In the genomic region with DNA sequence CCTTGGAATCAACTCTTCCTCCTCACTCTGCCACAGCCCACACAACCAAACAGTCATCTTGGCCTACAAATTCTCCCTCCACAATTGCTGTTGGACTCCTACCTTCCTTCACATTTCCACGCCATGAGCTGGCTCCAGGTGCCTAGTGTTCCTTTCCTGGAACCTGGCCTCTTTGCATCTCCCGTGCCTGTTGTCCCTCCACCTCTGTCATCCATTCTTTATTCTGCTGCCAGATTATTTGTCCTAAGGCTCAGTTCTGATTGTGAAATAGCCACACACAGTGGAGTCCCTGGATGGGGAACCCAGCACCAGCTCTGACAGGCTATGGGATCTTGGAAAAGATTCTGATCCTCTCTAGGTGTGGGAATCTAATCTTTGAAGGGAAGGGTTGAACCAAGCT, we compare ENCODE assay signal across 1 cellular context.
TF ChIP-seq lines count a peak whose summit lies in the region.

No MANE protein-coding gene starts in this region.

TF ChIP-seq in HepG2, 621 proteins besides CTCF, POLR2A, EP300 and RAD21:
- TF ChIP-seq, protein P1, sequence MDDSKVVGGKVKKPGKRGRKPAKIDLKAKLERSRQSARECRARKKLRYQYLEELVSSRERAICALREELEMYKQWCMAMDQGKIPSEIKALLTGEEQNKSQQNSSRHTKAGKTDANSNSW (CRISPR knock-in tag; IDR thresholded peaks at IDR 0.05; ENCODE audit: borderline replicate concordance) = no peak
- TF ChIP-seq, protein P2, sequence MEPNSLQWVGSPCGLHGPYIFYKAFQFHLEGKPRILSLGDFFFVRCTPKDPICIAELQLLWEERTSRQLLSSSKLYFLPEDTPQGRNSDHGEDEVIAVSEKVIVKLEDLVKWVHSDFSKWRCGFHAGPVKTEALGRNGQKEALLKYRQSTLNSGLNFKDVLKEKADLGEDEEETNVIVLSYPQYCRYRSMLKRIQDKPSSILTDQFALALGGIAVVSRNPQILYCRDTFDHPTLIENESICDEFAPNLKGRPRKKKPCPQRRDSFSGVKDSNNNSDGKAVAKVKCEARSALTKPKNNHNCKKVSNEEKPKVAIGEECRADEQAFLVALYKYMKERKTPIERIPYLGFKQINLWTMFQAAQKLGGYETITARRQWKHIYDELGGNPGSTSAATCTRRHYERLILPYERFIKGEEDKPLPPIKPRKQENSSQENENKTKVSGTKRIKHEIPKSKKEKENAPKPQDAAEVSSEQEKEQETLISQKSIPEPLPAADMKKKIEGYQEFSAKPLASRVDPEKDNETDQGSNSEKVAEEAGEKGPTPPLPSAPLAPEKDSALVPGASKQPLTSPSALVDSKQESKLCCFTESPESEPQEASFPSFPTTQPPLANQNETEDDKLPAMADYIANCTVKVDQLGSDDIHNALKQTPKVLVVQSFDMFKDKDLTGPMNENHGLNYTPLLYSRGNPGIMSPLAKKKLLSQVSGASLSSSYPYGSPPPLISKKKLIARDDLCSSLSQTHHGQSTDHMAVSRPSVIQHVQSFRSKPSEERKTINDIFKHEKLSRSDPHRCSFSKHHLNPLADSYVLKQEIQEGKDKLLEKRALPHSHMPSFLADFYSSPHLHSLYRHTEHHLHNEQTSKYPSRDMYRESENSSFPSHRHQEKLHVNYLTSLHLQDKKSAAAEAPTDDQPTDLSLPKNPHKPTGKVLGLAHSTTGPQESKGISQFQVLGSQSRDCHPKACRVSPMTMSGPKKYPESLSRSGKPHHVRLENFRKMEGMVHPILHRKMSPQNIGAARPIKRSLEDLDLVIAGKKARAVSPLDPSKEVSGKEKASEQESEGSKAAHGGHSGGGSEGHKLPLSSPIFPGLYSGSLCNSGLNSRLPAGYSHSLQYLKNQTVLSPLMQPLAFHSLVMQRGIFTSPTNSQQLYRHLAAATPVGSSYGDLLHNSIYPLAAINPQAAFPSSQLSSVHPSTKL (CRISPR knock-in tag; IDR thresholded peaks at IDR 0.05) = 0 out of 2 replicates have a peak, but pooled peaks have one; percentile 21
- TF ChIP-seq ZBTB20 (CRISPR knock-in tag; IDR thresholded peaks at IDR 0.05; ENCODE audit: borderline replicate concordance, low read depth) = no peak
- TF ChIP-seq PTBP1 (IDR thresholded peaks at IDR 0.05; ENCODE audit: low read depth, low read length, poor library complexity, severe bottlenecking) = no peak
- TF ChIP-seq ISX (CRISPR knock-in tag; conservative IDR thresholded peaks at IDR 0.05) = no peak
- TF ChIP-seq, protein P3, sequence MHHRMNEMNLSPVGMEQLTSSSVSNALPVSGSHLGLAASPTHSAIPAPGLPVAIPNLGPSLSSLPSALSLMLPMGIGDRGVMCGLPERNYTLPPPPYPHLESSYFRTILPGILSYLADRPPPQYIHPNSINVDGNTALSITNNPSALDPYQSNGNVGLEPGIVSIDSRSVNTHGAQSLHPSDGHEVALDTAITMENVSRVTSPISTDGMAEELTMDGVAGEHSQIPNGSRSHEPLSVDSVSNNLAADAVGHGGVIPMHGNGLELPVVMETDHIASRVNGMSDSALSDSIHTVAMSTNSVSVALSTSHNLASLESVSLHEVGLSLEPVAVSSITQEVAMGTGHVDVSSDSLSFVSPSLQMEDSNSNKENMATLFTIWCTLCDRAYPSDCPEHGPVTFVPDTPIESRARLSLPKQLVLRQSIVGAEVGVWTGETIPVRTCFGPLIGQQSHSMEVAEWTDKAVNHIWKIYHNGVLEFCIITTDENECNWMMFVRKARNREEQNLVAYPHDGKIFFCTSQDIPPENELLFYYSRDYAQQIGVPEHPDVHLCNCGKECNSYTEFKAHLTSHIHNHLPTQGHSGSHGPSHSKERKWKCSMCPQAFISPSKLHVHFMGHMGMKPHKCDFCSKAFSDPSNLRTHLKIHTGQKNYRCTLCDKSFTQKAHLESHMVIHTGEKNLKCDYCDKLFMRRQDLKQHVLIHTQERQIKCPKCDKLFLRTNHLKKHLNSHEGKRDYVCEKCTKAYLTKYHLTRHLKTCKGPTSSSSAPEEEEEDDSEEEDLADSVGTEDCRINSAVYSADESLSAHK (CRISPR knock-in tag; IDR thresholded peaks at IDR 0.05; ENCODE audit: borderline replicate concordance) = no peak
- TF ChIP-seq, protein P4, sequence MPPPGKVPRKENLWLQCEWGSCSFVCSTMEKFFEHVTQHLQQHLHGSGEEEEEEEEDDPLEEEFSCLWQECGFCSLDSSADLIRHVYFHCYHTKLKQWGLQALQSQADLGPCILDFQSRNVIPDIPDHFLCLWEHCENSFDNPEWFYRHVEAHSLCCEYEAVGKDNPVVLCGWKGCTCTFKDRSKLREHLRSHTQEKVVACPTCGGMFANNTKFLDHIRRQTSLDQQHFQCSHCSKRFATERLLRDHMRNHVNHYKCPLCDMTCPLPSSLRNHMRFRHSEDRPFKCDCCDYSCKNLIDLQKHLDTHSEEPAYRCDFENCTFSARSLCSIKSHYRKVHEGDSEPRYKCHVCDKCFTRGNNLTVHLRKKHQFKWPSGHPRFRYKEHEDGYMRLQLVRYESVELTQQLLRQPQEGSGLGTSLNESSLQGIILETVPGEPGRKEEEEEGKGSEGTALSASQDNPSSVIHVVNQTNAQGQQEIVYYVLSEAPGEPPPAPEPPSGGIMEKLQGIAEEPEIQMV (CRISPR knock-in tag; IDR thresholded peaks at IDR 0.05; ENCODE audit: low read depth) = no peak
- no peak for TF ChIP-seq RBAK (CRISPR knock-in tag; IDR thresholded peaks at IDR 0.05)
- no peak for TF ChIP-seq HMG20A (CRISPR knock-in tag; IDR thresholded peaks at IDR 0.05; ENCODE audit: borderline replicate concordance)
- TF ChIP-seq HNRNPUL1 (IDR thresholded peaks at IDR 0.05; ENCODE audit: low read depth, low read length) = no peak
- TF ChIP-seq ESRRA (CRISPR knock-in tag; IDR thresholded peaks at IDR 0.05; ENCODE audit: low read depth) = no peak
- TF ChIP-seq ARNT2 (CRISPR knock-in tag; IDR thresholded peaks at IDR 0.05; ENCODE audit: low read depth) = no peak
- no peak for TF ChIP-seq ZSCAN9 (CRISPR knock-in tag; IDR thresholded peaks at IDR 0.05; ENCODE audit: borderline replicate concordance)
- TF ChIP-seq ZNF75D (CRISPR knock-in tag; IDR thresholded peaks at IDR 0.05; ENCODE audit: borderline replicate concordance) = no peak
- TF ChIP-seq ZNF33A (CRISPR knock-in tag; IDR thresholded peaks at IDR 0.05; ENCODE audit: borderline replicate concordance) = no peak
- TF ChIP-seq, protein P5, sequence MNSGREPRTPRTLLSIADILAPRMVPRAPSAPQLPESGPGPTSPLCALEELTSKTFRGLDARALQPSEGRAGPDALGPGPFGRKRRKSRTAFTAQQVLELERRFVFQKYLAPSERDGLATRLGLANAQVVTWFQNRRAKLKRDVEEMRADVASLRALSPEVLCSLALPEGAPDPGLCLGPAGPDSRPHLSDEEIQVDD (CRISPR knock-in tag; IDR thresholded peaks at IDR 0.05; ENCODE audit: borderline replicate concordance) = no peak
- no peak for TF ChIP-seq ZNF766 (CRISPR knock-in tag; IDR thresholded peaks at IDR 0.05; ENCODE audit: borderline replicate concordance)
- TF ChIP-seq ZNF546 (CRISPR knock-in tag; conservative IDR thresholded peaks at IDR 0.05) = no peak
- peak; percentile 61 for TF ChIP-seq CEBPG (CRISPR knock-in tag; IDR thresholded peaks at IDR 0.05)
- no peak for TF ChIP-seq SOX13 (IDR thresholded peaks at IDR 0.05)
- peak in 1 of 2 experiments; percentile 42; a peak in 1 of 4 replicates for TF ChIP-seq SOX13 (CRISPR knock-in tag; conservative IDR thresholded peaks at IDR 0.05 in 1 of 2, IDR thresholded peaks at IDR 0.05 in 1 of 2)
- peak; percentile 85 for TF ChIP-seq CEBPB (IDR thresholded peaks at IDR 0.05; ENCODE audit: borderline replicate concordance, low read depth, low read length)
